28 cellular contexts compared by ENCODE assay signal in the genomic region with DNA sequence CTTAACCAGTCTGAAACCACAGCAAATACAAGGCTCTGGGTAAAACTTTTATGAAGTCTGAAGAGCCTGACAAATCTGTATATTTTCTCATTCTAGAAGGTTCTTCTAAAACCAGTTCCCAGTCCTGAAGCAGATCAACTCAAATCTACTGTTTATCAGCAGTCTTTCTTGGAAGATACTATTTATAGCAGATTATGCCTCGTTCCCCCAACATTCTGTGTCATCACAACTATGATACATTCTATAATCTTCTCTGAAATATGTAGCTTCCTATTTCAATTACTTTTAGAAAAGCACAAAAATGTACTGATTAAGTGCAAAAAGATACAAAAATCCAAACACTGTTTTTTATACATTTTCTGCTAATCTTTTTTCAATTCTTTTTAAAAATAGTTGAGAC.
DNase-seq lines count a peak whose midpoint lies in the region; TF ChIP-seq lines count a peak whose summit lies in the region.
"Had no signal": no experiment of that assay in that cellular context is flagged by ENCODE, and none has a peak within 500 bp of the region (broad histone marks: within the 10 kb centered on the region; RNA-seq: fewer than 3 reads in every experiment).

No MANE protein-coding gene starts in this region.

- TF ChIP-seq CTCF in AG04449 (IDR thresholded peaks at IDR 0.05; ENCODE audit: insufficient read depth, low read length, missing control alignments): no peak
- no peak for TF ChIP-seq CTCF in ascending aorta (IDR thresholded peaks at IDR 0.05)
- no peak for TF ChIP-seq CTCF in fibroblast of the aortic adventitia (IDR thresholded peaks at IDR 0.05; ENCODE audit: insufficient read depth, low read length)
- no peak for TF ChIP-seq CTCF in type B pancreatic cell (conservative IDR thresholded peaks at IDR 0.05)

- H3K4me1 ChIP-seq in ascending aorta: peaks cover 0 to 56% of the 10 kb centered on the region in 2 donors
- H3K4me1 ChIP-seq: BLaER1, foreskin keratinocyte had no signal

- H3K27ac ChIP-seq in ascending aorta: peak overlapping the region; percentile 35 to 66
- H3K27ac ChIP-seq: BLaER1, foreskin keratinocyte, KMS-11 had no signal

- DNase-seq in AG04449 (ENCODE audit: low read depth, low spot score) (peak; percentile 33), GM03348 (ENCODE audit: low spot score) (peak; percentile 16), ascending aorta (ENCODE audit: low spot score in 2 of 2) (no peak), fibroblast of the aortic adventitia (ENCODE audit: low read depth) (peak; percentile 51), type B pancreatic cell (ENCODE audit: extremely low spot score, unreplicated experiment) (no peak), pons (ENCODE audit: low spot score) (no peak), NCI-H1105 treated with DMSO at 0.1 percent for 48 hours (lab: John Stamatoyannopoulos, UW) (no peak)
- no peak for DNase-seq in activated effector memory CD4-positive, alpha-beta T cell treated with Interleukin-2 at 50 U/mL for 16 hours
- DNase-seq: activated CD8-positive, alpha-beta T cell treated with anti-CD3 and anti-CD28 coated beads for 36 hours; aorta; COR-L47; DND-41; foreskin keratinocyte; hypothalamus; MM.1S; NCI-H1436 treated with DMSO at 0.1 percent for 48 hours; NCI-H2107; NCI-H446 treated with DMSO at 0.1 percent for 48 hours; small intestine; stimulated activated CD4-positive, alpha-beta T cell treated with anti-CD3 and anti-CD28 coated beads, Interleukin-1b, Interleukin-23, amount 100 ng/mL, for 48 hours; stimulated activated CD8-positive, alpha-beta memory T cell treated with anti-CD3 and anti-CD28 coated beads, Interleukin-4, amount 100 ng/mL, for 48 hours; T-helper 17 cell; trophoblast cell had no signal

- no peaks in the 10 kb centered on the region for H3K9me3 Mint-ChIP-seq in type B pancreatic cell
- H3K9me3 Mint-ChIP-seq: activated naive CD4-positive, alpha-beta T cell treated with anti-CD3 and anti-CD28 coated beads, Interleukin-2, amount 50 U/mL, for 24 hours; activated T-helper 17 cell treated with anti-CD3 and anti-CD28 coated beads, Interleukin-2, amount 50 U/mL, for 72 hours; natural killer cell treated with Interleukin-12 subunit alpha and Interleukin-12 subunit beta and Interleukin-15 and Interleukin-18, amount 100 ng/mL, for 72 hours had no signal

- peaks cover 14% of the 10 kb centered on the region for H3K27me3 Mint-ChIP-seq in type B pancreatic cell
- H3K27me3 Mint-ChIP-seq: activated CD8-positive, alpha-beta T cell treated with anti-CD3 and anti-CD28 coated beads for 36 hours; activated T-helper 17 cell treated with anti-CD3 and anti-CD28 coated beads, Interleukin-2, amount 50 U/mL, for 72 hours; natural killer cell treated with Interleukin-12 subunit alpha and Interleukin-12 subunit beta and Interleukin-15 and Interleukin-18, amount 100 ng/mL, for 72 hours; T-helper 17 cell had no signal

- H3K36me3 ChIP-seq in ascending aorta: no peaks in the 10 kb centered on the region
- H3K36me3 ChIP-seq: BLaER1 had no signal

- POLR2A ChIA-PET in AG04449 (lab: Yijun Ruan, JAX): no interaction called here

- no peaks in the 10 kb centered on the region for H3K9me3 ChIP-seq in ascending aorta
- H3K9me3 ChIP-seq: BLaER1 had no signal

- intact Hi-C loops in ascending aorta (cut with DNase I): no loop called here

- H3K36me3 Mint-ChIP-seq in type B pancreatic cell: no peaks in the 10 kb centered on the region
- H3K36me3 Mint-ChIP-seq: activated naive CD4-positive, alpha-beta T cell treated with anti-CD3 and anti-CD28 coated beads, Interleukin-2, amount 50 U/mL, for 24 hours; natural killer cell treated with Interleukin-12 subunit alpha and Interleukin-12 subunit beta and Interleukin-15 and Interleukin-18, amount 100 ng/mL, for 72 hours had no signal

- CTCF ChIA-PET in AG04449 (lab: Yijun Ruan, JAX): no interaction called here

- no peaks in the 10 kb centered on the region for H3K27me3 ChIP-seq in ascending aorta
- H3K27me3 ChIP-seq: BLaER1, foreskin keratinocyte had no signal

- no peak overlapping the region for H3K27ac Mint-ChIP-seq in type B pancreatic cell
- H3K27ac Mint-ChIP-seq: activated CD8-positive, alpha-beta T cell treated with anti-CD3 and anti-CD28 coated beads for 36 hours; activated naive CD4-positive, alpha-beta T cell treated with anti-CD3 and anti-CD28 coated beads, Interleukin-2, amount 50 U/mL, for 24 hours; activated T-helper 17 cell treated with anti-CD3 and anti-CD28 coated beads, Interleukin-2, amount 50 U/mL, for 72 hours; natural killer cell treated with Interleukin-12 subunit alpha and Interleukin-12 subunit beta and Interleukin-15 and Interleukin-18, amount 100 ng/mL, for 72 hours; T-helper 17 cell had no signal

- H3K4me1 Mint-ChIP-seq in type B pancreatic cell (ENCODE audit: unreplicated experiment): peaks cover 4% of the 10 kb centered on the region
- H3K4me1 Mint-ChIP-seq: activated naive CD4-positive, alpha-beta T cell treated with anti-CD3 and anti-CD28 coated beads, Interleukin-2, amount 50 U/mL, for 24 hours had no signal

- H3K4me3 ChIP-seq in AG04449 (ENCODE audit: low read depth, low read length) (no peak overlapping the region), ascending aorta (no peak overlapping the region), fibroblast of the aortic adventitia (ENCODE audit: low read depth, low read length) (no peak overlapping the region)
- H3K4me3 ChIP-seq: BLaER1 had no signal

- no peak overlapping the region for H3K4me3 Mint-ChIP-seq in type B pancreatic cell
- H3K4me3 Mint-ChIP-seq: activated CD8-positive, alpha-beta T cell treated with anti-CD3 and anti-CD28 coated beads for 36 hours; activated naive CD4-positive, alpha-beta T cell treated with anti-CD3 and anti-CD28 coated beads, Interleukin-2, amount 50 U/mL, for 24 hours; activated T-helper 17 cell treated with anti-CD3 and anti-CD28 coated beads, Interleukin-2, amount 50 U/mL, for 72 hours; natural killer cell treated with Interleukin-12 subunit alpha and Interleukin-12 subunit beta and Interleukin-15 and Interleukin-18, amount 100 ng/mL, for 72 hours; T-helper 17 cell had no signal

Comparison
In these comparisons a context has a peak if more than half of its experiments do, and no peak if none do; other contexts are left out.
1. DNase-seq: peak in AG04449 (single experiment), GM03348 (single experiment) and fibroblast of the aortic adventitia (single experiment); none in ascending aorta (0 of 2), activated effector memory CD4-positive, alpha-beta T cell treated with Interleukin-2 at 50 U/mL for 16 hours (single experiment), type B pancreatic cell (single experiment), pons (single experiment) and NCI-H1105 treated with DMSO at 0.1 percent for 48 hours (single experiment).